Comparison of ENCODE assay signal across 8 cellular contexts in the genomic region with DNA sequence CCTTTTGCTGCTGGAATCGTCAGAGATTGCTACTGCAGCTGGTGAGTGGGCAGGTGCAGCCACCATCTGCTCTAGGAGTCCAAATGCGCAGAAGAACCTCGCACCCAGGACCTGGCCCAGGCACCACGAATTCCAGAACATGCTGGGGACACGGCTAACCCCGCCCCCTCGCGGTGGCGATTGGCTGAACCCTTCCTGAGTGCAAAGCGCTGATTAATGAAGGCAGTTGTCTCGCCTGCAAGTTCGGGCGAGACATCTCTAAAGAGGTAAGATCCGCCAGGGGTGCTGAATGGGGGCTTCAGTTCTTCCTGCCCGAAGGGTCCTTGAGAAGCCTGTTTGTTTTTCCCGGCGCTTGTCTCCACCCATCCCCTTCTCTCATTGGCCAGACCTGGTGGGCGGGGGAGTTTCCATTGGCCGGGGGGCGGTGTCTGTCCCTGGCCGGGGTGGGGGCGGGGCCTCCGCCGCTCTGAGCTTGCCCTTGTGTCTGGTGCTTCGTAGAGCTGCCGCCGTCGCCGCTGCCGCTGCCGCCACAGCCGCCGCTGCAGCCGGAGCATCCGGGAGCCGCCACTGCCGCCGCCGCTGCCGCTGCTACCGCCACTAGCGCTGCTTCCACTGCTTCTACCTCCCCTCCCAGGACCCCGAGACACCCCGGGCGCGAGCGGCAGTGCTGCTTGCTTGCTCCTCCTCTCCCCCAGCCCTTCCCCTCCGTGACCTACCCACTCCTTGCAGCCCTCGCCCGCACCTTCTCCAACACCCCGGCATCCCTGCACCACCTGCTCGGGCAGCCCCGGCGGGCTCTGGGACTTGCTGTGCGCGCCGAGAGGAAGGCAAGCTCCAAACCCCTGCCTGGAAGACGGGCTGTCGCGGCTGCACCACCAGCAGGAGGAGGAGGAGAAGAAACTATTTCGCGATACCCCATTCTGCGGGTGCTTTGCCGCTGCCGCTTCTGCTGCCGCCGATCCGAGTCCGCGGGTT. TPM values are rescaled to one million over a fixed set of nuclear protein-coding genes. Genes with fewer than 3 reads are reported as not detected.
DNase-seq lines count a peak whose midpoint lies in the region; ATAC-seq and FAIRE-seq lines count a peak whose summit lies in the region.

CADM2 (plus strand) TSS at position 495 of the 975 bp plus-strand sequence.

- peaks cover 5 to 6% of the 10 kb centered on the region in 2 donors for H3K4me1 Mint-ChIP-seq in immature natural killer cell

- 1 to 4% (median 3%) methylated on average over 52 to 70 of the region's 70 CpGs for WGBS in small intestine, 3 donors

- H3K27ac ChIP-seq in small intestine (ENCODE audit: low read depth in 1 of 2, low read length in 1 of 2): no peak within 1 kb of the TSS

- peak; percentile 98 for ATAC-seq in HG02938 (IDR thresholded peaks at IDR 0.05; ENCODE audit: unreplicated experiment)

- H3K27me3 Mint-ChIP-seq in immature natural killer cell (ENCODE audit: low read depth in 3 of 3): peaks cover 0 to 12% (median 5%) of the 10 kb centered on the region in 3 donors

- DNase-seq in GM18507 (ENCODE audit: extremely low spot score, insufficient read length, low read depth): peak; percentile 45
- peak; percentile 85 for DNase-seq in NCI-H2029 treated with DMSO at 0.1 percent for 48 hours (lab: John Stamatoyannopoulos, UW)
- peak; percentile 32 for DNase-seq in activated CD4-positive, CD25-positive, alpha-beta regulatory T cell treated with anti-CD3 and anti-CD28 coated beads, Interleukin-2, amount 50 U/mL, for 72 hours
- DNase-seq in cerebellar cortex (ENCODE audit: low spot score): peak; percentile 96
- DNase-seq in immature natural killer cell: peak; percentile 7 to 35 (median 27)
- DNase-seq in small intestine: peak; percentile 71
- DNase-seq in NAMALWA (ENCODE audit: low spot score): no peak

- H3K27me3 ChIP-seq in small intestine (ENCODE audit: control insufficient read depth in 2 of 2, insufficient read depth in 2 of 2, low read length in 2 of 2): peaks cover 0 to 21% of the 10 kb centered on the region in 2 donors

- no peaks in the 10 kb centered on the region for H3K4me1 ChIP-seq in small intestine (ENCODE audit: control insufficient read depth in 2 of 2, insufficient read depth in 1 of 2, low read depth in 1 of 2, low read length in 1 of 2)

- H3K4me3 Mint-ChIP-seq in immature natural killer cell: peak within 1 kb of the TSS; percentile 15 to 53 (median 33)

- peak within 1 kb of the TSS in 1 of 2 donors; percentile 25 for H3K4me3 ChIP-seq in small intestine (ENCODE audit: low read depth in 1 of 2, low read length in 2 of 2)

- peaks cover 11 to 48% (median 18%) of the 10 kb centered on the region in 6 donors for H3K9me3 Mint-ChIP-seq in immature natural killer cell

- no peak for FAIRE-seq in GM18507 (lab: Jason Lieb, UNC)
- no peak for FAIRE-seq in small intestine (lab: Jason Lieb, UNC)

- no peaks in the 10 kb centered on the region for H3K9me3 ChIP-seq in small intestine (ENCODE audit: control insufficient read depth, low read depth)

- H3K36me3 Mint-ChIP-seq in immature natural killer cell: peaks cover 0 to 3% (median 3%) of the 10 kb centered on the region in 3 donors

- no peaks in the 10 kb centered on the region for H3K36me3 ChIP-seq in small intestine (ENCODE audit: control insufficient read depth in 2 of 2, insufficient read depth in 2 of 2, low read length in 2 of 2)

- no peak within 1 kb of the TSS for H3K27ac Mint-ChIP-seq in immature natural killer cell

RNA-seq across cellular contexts. Expression of gene CADM2, which starts in this region (rescaled TPM):
- polyA plus RNA-seq in immature natural killer cell: under 1 TPM in 1 of 3 donors, not detected in 2; 0.64 TPM
- polyA plus RNA-seq in small intestine: under 1 TPM in 1 of 3 donors, not detected in 2; 0.95 TPM

Comparison
In these comparisons a context has a peak if more than half of its experiments do, and no peak if none do; other contexts are left out.
1. Peak in DNase-seq in immature natural killer cell; RNA of the gene not detected or under 1 TPM.
2. Peak in DNase-seq in small intestine; RNA of the gene not detected or under 1 TPM.